In genomic region chr22:19769393-19769715, GRCh38 we compare ENCODE assay signal across 32 cellular contexts. TPM values are rescaled to one million over a fixed set of nuclear protein-coding genes. Genes with fewer than 3 reads are reported as not detected.
"Had no signal": no experiment of that assay in that cellular context is flagged by ENCODE, and none has a peak within 500 bp of the region (broad histone marks: within the 10 kb centered on the region; RNA-seq: fewer than 3 reads in every experiment).

No MANE protein-coding gene starts in this region.

- H3K9me3 Mint-ChIP-seq: activated T-helper 2 cell treated with anti-CD3 and anti-CD28 coated beads, Interferon-gamma antibody, Interleukin-2, Interleukin-4, amounts not matched to agents 10 μg/mL and 5 μg/mL and 100 μg/mL, durations not matched to agents 14 hours and 24 hours and 36 hours; mesothelial cell of epicardium; stimulated activated effector memory CD8-positive, alpha-beta T cell treated with anti-CD3 and anti-CD28 coated beads, Interleukin-12 subunit alpha, Interleukin-12 subunit beta, amount 100 ng/mL, for 72 hours; stimulated activated naive CD8-positive, alpha-beta T cell treated with anti-CD3 and anti-CD28 coated beads, Interleukin-15, Interleukin-2, amounts not matched to agents 100 ng/mL and 50 ng/mL, for 24 hours; T-helper 2 cell treated with Interferon-gamma antibody and Interleukin-4, amounts not matched to agents 5 μg/mL and 100 μg/mL, for 36 hours had no signal

- H3K4me3 Mint-ChIP-seq: activated CD4-positive, alpha-beta T cell treated with anti-CD3 and anti-CD28 coated beads for 36 hours; activated CD8-positive, alpha-beta memory T cell treated with anti-CD3 and anti-CD28 coated beads, Interleukin-2, amount 10 ng/mL, durations not matched to agents 7 days and 5 days; activated CD8-positive, alpha-beta T cell treated with anti-CD3 and anti-CD28 coated beads, Interleukin-2, amount 10 ng/mL, durations not matched to agents 7 days and 5 days; activated naive CD8-positive, alpha-beta T cell; mesothelial cell of epicardium; stimulated activated effector memory CD8-positive, alpha-beta T cell treated with anti-CD3 and anti-CD28 coated beads, Interleukin-12 subunit alpha, Interleukin-12 subunit beta, amount 100 ng/mL, for 72 hours; stimulated activated naive CD8-positive, alpha-beta T cell treated with anti-CD3 and anti-CD28 coated beads, Interleukin-15, Interleukin-2, amounts not matched to agents 100 ng/mL and 50 ng/mL, for 24 hours; T-helper 2 cell treated with Interferon-gamma antibody and Interleukin-4, amounts not matched to agents 5 μg/mL and 100 μg/mL, for 36 hours had no signal

- H3K4me3 ChIP-seq: colonic mucosa, gastroesophageal sphincter, left lung, skin epidermis, thoracic aorta had no signal

- H3K27ac Mint-ChIP-seq: activated CD4-positive, alpha-beta T cell treated with anti-CD3 and anti-CD28 coated beads for 36 hours; activated CD8-positive, alpha-beta memory T cell treated with anti-CD3 and anti-CD28 coated beads, Interleukin-2, amount 10 ng/mL, durations not matched to agents 7 days and 5 days; activated CD8-positive, alpha-beta T cell treated with anti-CD3 and anti-CD28 coated beads, Interleukin-2, amount 10 ng/mL, durations not matched to agents 7 days and 5 days; activated naive CD8-positive, alpha-beta T cell; activated T-helper 2 cell treated with anti-CD3 and anti-CD28 coated beads, Interferon-gamma antibody, Interleukin-2, Interleukin-4, amounts not matched to agents 10 μg/mL and 5 μg/mL and 100 μg/mL, durations not matched to agents 14 hours and 24 hours and 36 hours; mesothelial cell of epicardium; naive B cell; stimulated activated effector memory CD8-positive, alpha-beta T cell treated with anti-CD3 and anti-CD28 coated beads, Interleukin-12 subunit alpha, Interleukin-12 subunit beta, amount 100 ng/mL, for 72 hours; stimulated activated naive CD8-positive, alpha-beta T cell treated with anti-CD3 and anti-CD28 coated beads, Interleukin-15, Interleukin-2, amounts not matched to agents 100 ng/mL and 50 ng/mL, for 24 hours; T-helper 2 cell treated with Interferon-gamma antibody and Interleukin-4, amounts not matched to agents 5 μg/mL and 100 μg/mL, for 36 hours had no signal

- ATAC-seq: activated CD4-positive, alpha-beta T cell treated with anti-CD3 and anti-CD28 coated beads for 36 hours; activated CD8-positive, alpha-beta memory T cell treated with anti-CD3 and anti-CD28 coated beads, Interleukin-2, amount 10 ng/mL, durations not matched to agents 7 days and 5 days; activated CD8-positive, alpha-beta T cell treated with anti-CD3 and anti-CD28 coated beads, Interleukin-2, amount 10 ng/mL, durations not matched to agents 7 days and 5 days; gastroesophageal sphincter; left lung; sciatic nerve; stimulated activated effector memory CD8-positive, alpha-beta T cell treated with anti-CD3 and anti-CD28 coated beads, Interleukin-12 subunit alpha, Interleukin-12 subunit beta, amount 100 ng/mL, for 72 hours had no signal

- DNase-seq: activated CD4-positive, alpha-beta T cell treated with anti-CD3 and anti-CD28 coated beads for 36 hours; activated CD4-positive, CD25-positive, alpha-beta regulatory T cell; activated CD8-positive, alpha-beta memory T cell treated with anti-CD3 and anti-CD28 coated beads, Interleukin-2, amount 10 ng/mL, durations not matched to agents 7 days and 5 days; activated CD8-positive, alpha-beta T cell treated with anti-CD3 and anti-CD28 coated beads, Interleukin-2, amount 10 ng/mL, durations not matched to agents 7 days and 5 days; activated T-cell treated with anti-CD3 and anti-CD28 coated beads, Interleukin-2, amount 50 U/mL, for 48 hours; anterior cingulate cortex; colonic mucosa; effector CD8-positive, alpha-beta T cell; head of caudate nucleus; hypothalamus; kidney glomerular epithelial cell; mammary epithelial cell; naive B cell; occipital lobe; stimulated activated CD4-positive, alpha-beta T cell treated with anti-CD3 and anti-CD28 coated beads, Interleukin-4, amount 100 ng/mL, for 24 hours; T-helper 1 cell; trophoblast cell had no signal

- H3K36me3 ChIP-seq: colonic mucosa, gastroesophageal sphincter, left lung, thoracic aorta had no signal

- H3K27ac ChIP-seq: colonic mucosa, gastroesophageal sphincter, left lung, thoracic aorta had no signal

- H3K36me3 Mint-ChIP-seq: activated CD8-positive, alpha-beta memory T cell treated with anti-CD3 and anti-CD28 coated beads, Interleukin-2, amount 10 ng/mL, durations not matched to agents 7 days and 5 days; activated naive CD8-positive, alpha-beta T cell; mesothelial cell of epicardium; naive B cell; stimulated activated effector memory CD8-positive, alpha-beta T cell treated with anti-CD3 and anti-CD28 coated beads, Interleukin-12 subunit alpha, Interleukin-12 subunit beta, amount 100 ng/mL, for 72 hours had no signal

- H3K9me3 ChIP-seq: colonic mucosa, gastroesophageal sphincter, left lung, thoracic aorta had no signal

RNA-seq across cellular contexts. Expression of gene TBX1, which starts 8.8 kb away (rescaled TPM):
- total RNA-seq: activated CD4-positive, alpha-beta T cell treated with anti-CD3 and anti-CD28 coated beads for 36 hours; epithelial cell of proximal tubule; fibroblast of lung had no signal
- polyA plus RNA-seq: fibroblast of lung, mammary epithelial cell, neural cell had no signal

RNA-seq across cellular contexts. Expression of gene GP1BB, which starts 46.0 kb away (rescaled TPM):
- total RNA-seq: activated CD4-positive, alpha-beta T cell treated with anti-CD3 and anti-CD28 coated beads for 36 hours; activated CD8-positive, alpha-beta memory T cell treated with anti-CD3 and anti-CD28 coated beads, Interleukin-2, amount 10 ng/mL, durations not matched to agents 7 days and 5 days; activated CD8-positive, alpha-beta T cell treated with anti-CD3 and anti-CD28 coated beads, Interleukin-2, amount 10 ng/mL, durations not matched to agents 7 days and 5 days; activated T-helper 2 cell treated with anti-CD3 and anti-CD28 coated beads, Interferon-gamma antibody, Interleukin-2, Interleukin-4, amounts not matched to agents 10 μg/mL and 5 μg/mL and 100 μg/mL, durations not matched to agents 14 hours and 24 hours and 36 hours; bronchial epithelial cell had no signal
